In genomic region chr19:7196721-7197168, GRCh38 we compare ENCODE assay signal across 8 cellular contexts.
DNase-seq lines count a peak whose midpoint lies in the region; ATAC-seq and TF ChIP-seq lines count a peak whose summit lies in the region.

No MANE protein-coding gene starts in this region.

- H3K4me3 ChIP-seq in cardiac fibroblast (replicated peaks in 1 of 2; ENCODE audit: low read depth in 2 of 2, low read length in 2 of 2) (peak overlapping the region; percentile 3 to 43), lower lobe of right lung (peak overlapping the region; percentile 41), tibial nerve (peak overlapping the region; percentile 31 to 81 (median 52))

- no peak for TF ChIP-seq CTCF in cardiac fibroblast (IDR thresholded peaks at IDR 0.05; ENCODE audit: low read depth, low read length)
- TF ChIP-seq CTCF in lower lobe of right lung (IDR thresholded peaks at IDR 0.05): no peak
- no peak for TF ChIP-seq CTCF in tibial nerve (IDR thresholded peaks at IDR 0.05)

- H3K27ac ChIP-seq in lower lobe of right lung (peak overlapping the region; percentile 70), tibial nerve (peak overlapping the region; percentile 72 to 95 (median 87))

- ATAC-seq in activated T-cell treated with anti-CD3 and anti-CD28 coated beads, Interleukin-2, amount 50 U/mL, for 4 hours: no peak
- ATAC-seq in lower lobe of right lung: no peak
- ATAC-seq in GM21825 (IDR thresholded peaks at IDR 0.05; ENCODE audit: unreplicated experiment): no peak
- ATAC-seq in left lobe of liver: no peak

- H3K27me3 ChIP-seq in lower lobe of right lung (ENCODE audit: low read depth) (no peaks in the 10 kb centered on the region), tibial nerve (no peaks in the 10 kb centered on the region)

- H3K36me3 ChIP-seq in lower lobe of right lung (no peaks in the 10 kb centered on the region), tibial nerve (no peaks in the 10 kb centered on the region)

- H3K4me3 Mint-ChIP-seq in activated T-cell treated with anti-CD3 and anti-CD28 coated beads, Interleukin-2, amount 50 U/mL, for 4 hours: peak overlapping the region; percentile 76

- peaks cover 27% of the 10 kb centered on the region for H3K4me1 Mint-ChIP-seq in activated T-cell treated with anti-CD3 and anti-CD28 coated beads, Interleukin-2, amount 50 U/mL, for 4 hours (ENCODE audit: low read depth)

- 7 to 9% methylated on average over 15 of the region's 15 CpGs for WGBS in tibial nerve, 2 donors

- no peak for TF ChIP-seq POLR2A in tibial nerve (IDR thresholded peaks at IDR 0.05)

- H3K9me3 ChIP-seq in lower lobe of right lung: no peaks in the 10 kb centered on the region
- no peaks in the 10 kb centered on the region for H3K9me3 ChIP-seq in tibial nerve

- H3K36me3 Mint-ChIP-seq in activated T-cell treated with anti-CD3 and anti-CD28 coated beads, Interleukin-2, amount 50 U/mL, for 4 hours (ENCODE audit: insufficient read depth): no peaks in the 10 kb centered on the region

- TF ChIP-seq EP300 in tibial nerve (IDR thresholded peaks at IDR 0.05): peak; percentile 46 to 55

- H3K9me3 Mint-ChIP-seq in activated T-cell treated with anti-CD3 and anti-CD28 coated beads, Interleukin-2, amount 50 U/mL, for 4 hours: no peaks in the 10 kb centered on the region

- intact Hi-C loops in lower lobe of right lung (cut with DNase I): no loop called here

- DNase-seq in activated T-cell treated with anti-CD3 and anti-CD28 coated beads, Interleukin-2, amount 50 U/mL, for 4 hours: no peak
- DNase-seq in activated T-cell treated with anti-CD3 and anti-CD28 coated beads for 4 hours (no peak), cardiac fibroblast (ENCODE audit: low read depth in 2 of 2) (peak; percentile 17 to 36), lower lobe of right lung (no peak), tibial nerve (ENCODE audit: low spot score in 2 of 2) (peak; percentile 45 to 76), left lobe of liver (ENCODE audit: low spot score) (no peak), NCI-H2171 treated with DMSO at 0.1 percent for 48 hours (lab: John Stamatoyannopoulos, UW) (no peak)

- peaks cover 9% of the 10 kb centered on the region for H3K27me3 Mint-ChIP-seq in activated T-cell treated with anti-CD3 and anti-CD28 coated beads, Interleukin-2, amount 50 U/mL, for 4 hours (ENCODE audit: low read depth)

- peaks cover 17% of the 10 kb centered on the region for H3K4me1 ChIP-seq in lower lobe of right lung
- H3K4me1 ChIP-seq in tibial nerve: peaks cover 0 to 42% (median 9%) of the 10 kb centered on the region in 4 donors

Comparison
In these comparisons a context has a peak if more than half of its experiments do, and no peak if none do; other contexts are left out.
1. DNase-seq: peak in cardiac fibroblast (2 of 2) and tibial nerve (2 of 2); none in activated T-cell treated with anti-CD3 and anti-CD28 coated beads, Interleukin-2, amount 50 U/mL, for 4 hours (single experiment), activated T-cell treated with anti-CD3 and anti-CD28 coated beads for 4 hours (single experiment), lower lobe of right lung (single experiment), left lobe of liver (single experiment) and NCI-H2171 treated with DMSO at 0.1 percent for 48 hours (single experiment).
2. Peak in every context shown above with its lines, with median percentiles within 50 percentile points of each other: H3K4me3 ChIP-seq.